ENCODE assay signal across 32 cellular contexts in genomic region chr6:38865521-38866174, GRCh38.
"Had no signal": no experiment of that assay in that cellular context is flagged by ENCODE, and none has a peak within 500 bp of the region (broad histone marks: within the 10 kb centered on the region; RNA-seq: fewer than 3 reads in every experiment).

No MANE protein-coding gene starts in this region.

- H3K9me3 ChIP-seq: esophagus muscularis mucosa, gastrocnemius medialis, heart left ventricle had no signal

- H3K27ac ChIP-seq: brain microvascular endothelial cell, esophagus muscularis mucosa, foreskin keratinocyte, gastrocnemius medialis, heart left ventricle had no signal

- H3K27me3 ChIP-seq: brain microvascular endothelial cell, foreskin keratinocyte had no signal

- H3K4me3 Mint-ChIP-seq: activated CD4-positive, alpha-beta memory T cell treated with anti-CD3 and anti-CD28 coated beads, Interleukin-2, amount 10 ng/mL, durations not matched to agents 7 days and 5 days; activated CD4-positive, alpha-beta T cell treated with anti-CD3 and anti-CD28 coated beads, Interleukin-2, amount 10 ng/mL, durations not matched to agents 7 days and 5 days; activated naive CD8-positive, alpha-beta T cell; activated T-cell treated with anti-CD3 and anti-CD28 coated beads, Interleukin-2, amount 50 U/mL, for 24 hours; activated T-cell treated with anti-CD3 and anti-CD28 coated beads, Interleukin-2, amount 50 U/mL, for 72 hours; effector memory CD8-positive, alpha-beta T cell; T-helper 1 cell treated with Interleukin-12 subunit alpha and Interleukin-12 subunit beta and Interleukin-4 antibody, amounts not matched to agents 30 μg/mL and 1 μg/mL, for 36 hours; T-helper 2 cell treated with Interferon-gamma antibody and Interleukin-4, amounts not matched to agents 5 μg/mL and 100 μg/mL, for 36 hours had no signal

- H3K4me3 ChIP-seq: esophagus muscularis mucosa, gastrocnemius medialis, heart left ventricle had no signal

- H3K4me1 Mint-ChIP-seq: activated CD4-positive, alpha-beta memory T cell treated with anti-CD3 and anti-CD28 coated beads, Interleukin-2, amount 10 ng/mL, durations not matched to agents 7 days and 5 days; activated CD4-positive, alpha-beta T cell treated with anti-CD3 and anti-CD28 coated beads, Interleukin-2, amount 10 ng/mL, durations not matched to agents 7 days and 5 days had no signal

- H3K4me1 ChIP-seq: esophagus muscularis mucosa, foreskin keratinocyte, gastrocnemius medialis, heart left ventricle had no signal

- DNase-seq: activated CD4-positive, alpha-beta memory T cell treated with anti-CD3 and anti-CD28 coated beads, Interleukin-2, amount 10 ng/mL, durations not matched to agents 7 days and 5 days; activated CD4-positive, alpha-beta T cell treated with anti-CD3 and anti-CD28 coated beads for 1 hour; activated CD4-positive, alpha-beta T cell treated with anti-CD3 and anti-CD28 coated beads for 4 hours; activated CD4-positive, alpha-beta T cell treated with anti-CD3 and anti-CD28 coated beads, Interleukin-2, amount 10 ng/mL, durations not matched to agents 7 days and 5 days; activated CD4-positive, alpha-beta T cell treated with anti-CD3 and anti-CD28 coated beads, Interleukin-2, amount 50 U/mL, for 4 hours; activated CD8-positive, alpha-beta memory T cell treated with anti-CD3 and anti-CD28 coated beads, Interleukin-2, amount 50 U/mL, for 48 hours; activated effector memory CD4-positive, alpha-beta T cell treated with Interleukin-2 at 50 U/mL for 16 hours; activated gamma-delta T cell treated with Interleukin-2 at 50 U/mL for 16 hours; activated naive CD4-positive, alpha-beta T cell treated with anti-CD3 and anti-CD28 coated beads, Interleukin-2, amount 50 U/mL, for 16 hours; activated naive CD4-positive, alpha-beta T cell treated with Interleukin-2 at 50 U/mL for 16 hours; activated T-cell treated with anti-CD3 and anti-CD28 coated beads for 4 hours; activated T-cell treated with anti-CD3 and anti-CD28 coated beads, Interleukin-2, amount 50 U/mL, for 24 hours; activated T-cell treated with anti-CD3 and anti-CD28 coated beads, Interleukin-2, amount 50 U/mL, for 72 hours; amniotic stem cell; anterior cingulate cortex; brain microvascular endothelial cell; caudate nucleus; cortex of kidney; dermis blood vessel endothelial cell; effector CD4-positive, alpha-beta T cell; effector memory CD8-positive, alpha-beta T cell; erythroblast; foreskin keratinocyte; gastrocnemius medialis; glutamatergic neuron; heart left ventricle; T1000 had no signal

- H3K36me3 ChIP-seq: brain microvascular endothelial cell, esophagus muscularis mucosa, gastrocnemius medialis, heart left ventricle had no signal

- H3K27ac Mint-ChIP-seq: activated CD4-positive, alpha-beta memory T cell treated with anti-CD3 and anti-CD28 coated beads, Interleukin-2, amount 10 ng/mL, durations not matched to agents 7 days and 5 days; activated CD4-positive, alpha-beta T cell treated with anti-CD3 and anti-CD28 coated beads, Interleukin-2, amount 10 ng/mL, durations not matched to agents 7 days and 5 days; activated naive CD8-positive, alpha-beta T cell; activated T-cell treated with anti-CD3 and anti-CD28 coated beads, Interleukin-2, amount 50 U/mL, for 24 hours; activated T-cell treated with anti-CD3 and anti-CD28 coated beads, Interleukin-2, amount 50 U/mL, for 72 hours; effector memory CD8-positive, alpha-beta T cell; T-helper 1 cell treated with Interleukin-12 subunit alpha and Interleukin-12 subunit beta and Interleukin-4 antibody, amounts not matched to agents 30 μg/mL and 1 μg/mL, for 36 hours; T-helper 2 cell treated with Interferon-gamma antibody and Interleukin-4, amounts not matched to agents 5 μg/mL and 100 μg/mL, for 36 hours had no signal

- FAIRE-seq: astrocyte had no signal

- ATAC-seq: activated T-cell treated with anti-CD3 and anti-CD28 coated beads, Interleukin-2, amount 50 U/mL, for 72 hours; effector memory CD8-positive, alpha-beta T cell; foreskin keratinocyte; gastrocnemius medialis; heart left ventricle had no signal

- H3K9me3 Mint-ChIP-seq: activated CD4-positive, alpha-beta memory T cell treated with anti-CD3 and anti-CD28 coated beads, Interleukin-2, amount 10 ng/mL, durations not matched to agents 7 days and 5 days; activated CD4-positive, alpha-beta T cell treated with anti-CD3 and anti-CD28 coated beads, Interleukin-2, amount 10 ng/mL, durations not matched to agents 7 days and 5 days; activated T-cell treated with anti-CD3 and anti-CD28 coated beads, Interleukin-2, amount 50 U/mL, for 24 hours; activated T-cell treated with anti-CD3 and anti-CD28 coated beads, Interleukin-2, amount 50 U/mL, for 72 hours; effector memory CD8-positive, alpha-beta T cell; T-helper 1 cell treated with Interleukin-12 subunit alpha and Interleukin-12 subunit beta and Interleukin-4 antibody, amounts not matched to agents 30 μg/mL and 1 μg/mL, for 36 hours; T-helper 2 cell treated with Interferon-gamma antibody and Interleukin-4, amounts not matched to agents 5 μg/mL and 100 μg/mL, for 36 hours had no signal
